1 cellular context compared by ENCODE assay signal in genomic region chrX:118448273-118448783, GRCh38.
TF ChIP-seq lines count a peak whose summit lies in the region.

No MANE protein-coding gene starts in this region.

TF ChIP-seq in IMR-90, 13 proteins besides CTCF, POLR2A, EP300 and RAD21:
- TF ChIP-seq RCOR1 (IDR thresholded peaks at IDR 0.05; ENCODE audit: insufficient replicate concordance, low read length), result no peak
- no peak for TF ChIP-seq FOS (IDR thresholded peaks at IDR 0.05; ENCODE audit: low read depth, low read length)
- no peak for TF ChIP-seq SMC3 (IDR thresholded peaks at IDR 0.05; ENCODE audit: low read depth, low read length)
- no peak for TF ChIP-seq RFX5 (IDR thresholded peaks at IDR 0.05; ENCODE audit: low read depth, low read length)
